ENCODE assay signal across 25 cellular contexts in the genomic region with DNA sequence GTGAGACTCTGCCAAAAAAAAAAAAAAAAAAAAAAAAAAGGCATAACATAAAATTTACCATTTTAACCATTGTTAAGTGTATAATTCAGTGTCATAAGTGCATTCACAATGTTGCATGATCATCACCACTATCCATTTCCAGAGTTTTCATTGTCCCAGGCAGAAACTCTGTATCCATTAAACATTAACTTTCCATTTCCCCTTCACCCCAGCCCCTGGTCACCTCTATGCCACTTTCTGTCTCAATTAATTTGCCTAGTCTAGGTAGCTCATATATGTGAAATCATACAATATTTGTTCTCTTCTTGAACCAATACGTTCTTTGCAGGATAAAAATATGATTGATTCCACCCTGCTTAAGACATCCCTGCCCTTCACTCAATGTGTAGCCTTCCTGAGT. TPM values are rescaled to one million over a fixed set of nuclear protein-coding genes. Genes with fewer than 3 reads are reported as not detected.
DNase-seq lines count a peak whose midpoint lies in the region; ATAC-seq, FAIRE-seq and TF ChIP-seq lines count a peak whose summit lies in the region.
"Had no signal": no experiment of that assay in that cellular context is flagged by ENCODE, and none has a peak within 500 bp of the region (broad histone marks: within the 10 kb centered on the region; RNA-seq: fewer than 3 reads in every experiment).

No MANE protein-coding gene starts in this region.

- H3K4me3 ChIP-seq in HepG2 (replicated peaks in 1 of 3; ENCODE audit: insufficient read depth in 1 of 3, low read depth in 2 of 3, low read length in 3 of 3) (no peak overlapping the region), right lobe of liver (no peak overlapping the region)
- H3K4me3 ChIP-seq: BLaER1, GM12878 had no signal

- H3K36me3 ChIP-seq in HepG2 (replicated peaks in 1 of 2; ENCODE audit: control insufficient read depth in 1 of 2, insufficient read depth in 2 of 2, low read length in 2 of 2) (no peaks in the 10 kb centered on the region), right lobe of liver (no peaks in the 10 kb centered on the region)
- H3K36me3 ChIP-seq: BE2C, BLaER1 had no signal

- peaks cover 17% of the 10 kb centered on the region; the same call in 1 of the 2 replicates for H3K4me1 ChIP-seq in HepG2 (ENCODE audit: insufficient read depth, low read length)
- H3K4me1 ChIP-seq in right lobe of liver = peaks cover 0 to 3% (median 0%) of the 10 kb centered on the region in 4 donors
- H3K4me1 ChIP-seq: BE2C, BLaER1 had no signal

- ATAC-seq in HepG2 = peak; percentile 56; the same call in 1 of the 3 replicates
- ATAC-seq in right lobe of liver = peak; percentile 87 to 92 (median 90)
- ATAC-seq in HG03342 (IDR thresholded peaks at IDR 0.05; ENCODE audit: unreplicated experiment) = no peak
- ATAC-seq: GM12878 had no signal

- H3K9ac ChIP-seq in HepG2 (ENCODE audit: insufficient read depth, low read depth, low read length) = no peak overlapping the region
- H3K9ac ChIP-seq: BLaER1 had no signal

- intact Hi-C loops in HepG2 (cut with micrococcal nuclease; ENCODE audit: unreplicated experiment) = no loop called here
- intact Hi-C loops in right lobe of liver (cut with DNase I) = no loop called here

- no TSS peak for BruUV-seq in HepG2 (replicated peaks; lab: Mats Ljungman, UMichigan)

- no peak for TF ChIP-seq EP300 in HepG2 (IDR thresholded peaks at IDR 0.05; ENCODE audit: low read depth in 2 of 2, low read length in 2 of 2)
- no peak for TF ChIP-seq EP300 in HepG2 (CRISPR knock-in tag; IDR thresholded peaks at IDR 0.05; ENCODE audit: borderline replicate concordance)

- H4K20me1 ChIP-seq in HepG2 (ENCODE audit: insufficient read depth, low read length) = no peaks in the 10 kb centered on the region
- H4K20me1 ChIP-seq: BLaER1 had no signal

- TF ChIP-seq RAD21 in HepG2 (CRISPR knock-in tag; IDR thresholded peaks at IDR 0.05) = no peak

- H3K9me3 ChIP-seq in HepG2 (ENCODE audit: low read length) = no peaks in the 10 kb centered on the region
- no peaks in the 10 kb centered on the region for H3K9me3 ChIP-seq in right lobe of liver
- H3K9me3 ChIP-seq: BE2C, BLaER1 had no signal

- no peak for TF ChIP-seq POLR2A in HepG2 (IDR thresholded peaks at IDR 0.05; ENCODE audit: insufficient read depth in 1 of 2, low read depth in 2 of 2, low read length in 2 of 2)
- no peak for TF ChIP-seq POLR2A in right lobe of liver (IDR thresholded peaks at IDR 0.05)

- H3K27me3 ChIP-seq in HepG2 (ENCODE audit: control insufficient read depth in 1 of 2, insufficient read depth in 2 of 2, low read length in 2 of 2) = no peaks in the 10 kb centered on the region
- H3K27me3 ChIP-seq in right lobe of liver = no peaks in the 10 kb centered on the region
- H3K27me3 ChIP-seq: BE2C, BLaER1 had no signal

- in situ Hi-C loops in HepG2 (cut with HindIII; ENCODE audit: extremely low pct_ligation_motif_present, low pct_unique_long_range_greater_than_20kb) = no loop called here

- H3K27ac ChIP-seq in HepG2 (ENCODE audit: extremely low read length, insufficient read depth, low read length) (no peak overlapping the region), right lobe of liver (no peak overlapping the region)
- H3K27ac ChIP-seq: BLaER1 had no signal

- CTCF ChIA-PET in HepG2 (lab: Yijun Ruan, JAX; ENCODE audit: low intra/inter-chr PET ratio, low total read pairs) = no interaction called here

- FAIRE-seq in GM19239 (lab: Jason Lieb, UNC) (peak; percentile 79), HepG2 (lab: Jason Lieb, UNC) (no peak)
- FAIRE-seq: A204.1, GM12878, GM12892 had no signal

- peak; percentile 12 for DNase-seq in GM19239 (ENCODE audit: insufficient read length, low spot score)
- DNase-seq in HepG2 (ENCODE audit: low spot score) = no peak
- DNase-seq in right lobe of liver = no peak
- no peak for DNase-seq in NCI-H2107 treated with DMSO at 0.1 percent for 48 hours (lab: John Stamatoyannopoulos, UW; ENCODE audit: unreplicated experiment)
- no peak for DNase-seq in NCI-H82 treated with DMSO at 0.1 percent for 48 hours (lab: John Stamatoyannopoulos, UW; ENCODE audit: unreplicated experiment)
- DNase-seq: 8988T; ACHN; BE2C; C1 segment of cervical spinal cord; CD4-positive, alpha-beta memory T cell; CD4-positive, CD25-positive, alpha-beta regulatory T cell; CD8-positive, alpha-beta memory T cell; COR-L47; DMS 273 treated with DMSO at 0.1 percent for 48 hours; DMS153; DMS53; DMS79; DND-41; EL; GDM1 had no signal

- POLR2A ChIA-PET in HepG2 (lab: Yijun Ruan, JAX) = no interaction called here

- no peak overlapping the region for H2AFZ ChIP-seq in HepG2 (ENCODE audit: low read length)

- no peaks in the 10 kb centered on the region for H3K79me2 ChIP-seq in HepG2 (ENCODE audit: insufficient read depth, low read length)

- WGBS in HepG2 (ENCODE audit: low lambda C conversion rate) = 0% methylated on average over 1 of the region's 1 CpG
- WGBS in right lobe of liver (ENCODE audit: insufficient coverage, low coverage, low lambda C conversion rate, missing lambda C conversion rate) = 47% methylated on average over 1 of the region's 1 CpG

- TF ChIP-seq CTCF in HepG2 (CRISPR knock-in tag; IDR thresholded peaks at IDR 0.05) (no peak), right lobe of liver (IDR thresholded peaks at IDR 0.05) (no peak)

- no peak overlapping the region for H3K4me2 ChIP-seq in HepG2 (ENCODE audit: low read depth, low read length)
- H3K4me2 ChIP-seq: BLaER1 had no signal

TF ChIP-seq in HepG2, 621 proteins besides CTCF, POLR2A, EP300 and RAD21 (continues in another document):
- TF ChIP-seq SSRP1 (CRISPR knock-in tag; IDR thresholded peaks at IDR 0.05) (no peak), REL (CRISPR knock-in tag; conservative IDR thresholded peaks at IDR 0.05) (no peak)

RNA-seq across cellular contexts. Expression of gene VWA8, which starts 31.0 kb away (rescaled TPM):
- total RNA-seq in HepG2 (2016; rRNA removed; fragmentation: Illumina TruSeq; extraction: Trizol) (16.0 and 17.3 TPM in 2 replicates), right lobe of liver (10 to 100 TPM; 19.4 to 33.8 (median 30.8) TPM)
- 29.5 and 36.0 TPM in 2 replicates for total RNA-seq in HepG2 (2016; cell fraction: cytosol; rRNA removed; fragmentation: Illumina TruSeq; extraction: Trizol; ENCODE audit: low read depth)
- total RNA-seq in HepG2 (2016; cell fraction: insoluble cytoplasmic fraction; rRNA removed; fragmentation: Illumina TruSeq; extraction: Trizol) = 14.3 and 15.4 TPM in 2 replicates
- 8.3 and 9.1 TPM in 2 replicates for total RNA-seq in HepG2 (2016; cell fraction: membrane; rRNA removed; fragmentation: Illumina TruSeq; extraction: Trizol)
- 37.4 and 38.1 TPM in 2 replicates for total RNA-seq in HepG2 (2016; cell fraction: nucleus; rRNA removed; fragmentation: Illumina TruSeq; extraction: Trizol)
- 7.4 and 9.1 TPM in 2 replicates for polyA plus RNA-seq in HepG2 (2011; rRNA removed)
- 4.4 and 6.1 TPM in 2 replicates for polyA plus RNA-seq in HepG2 (2011; cell fraction: cytosol; rRNA removed)
- 8.4 and 9.0 TPM in 2 replicates for polyA plus RNA-seq in HepG2 (2011; cell fraction: nucleus; rRNA removed)
- polyA plus RNA-seq in HepG2 (2012) = 9.2 and 9.8 TPM in 2 replicates
- 0.53 and 0.77 TPM in 2 replicates for polyA plus RNA-seq in HepG2 (2016; cell fraction: cytosol; fragmentation: Illumina TruSeq; extraction: Trizol; ENCODE audit: low read depth)
- 11.1 and 11.5 TPM in 2 replicates for polyA plus RNA-seq in HepG2 (2016; cell fraction: insoluble cytoplasmic fraction; fragmentation: Illumina TruSeq; extraction: Trizol; ENCODE audit: low read depth)
- polyA plus RNA-seq in HepG2 (2016; cell fraction: membrane; fragmentation: Illumina TruSeq; extraction: Trizol; ENCODE audit: low read depth) = 1.3 and 1.6 TPM in 2 replicates
- polyA plus RNA-seq in HepG2 (2016; cell fraction: nucleus; fragmentation: Illumina TruSeq; extraction: Trizol; ENCODE audit: insufficient read depth, low read depth) = 12.4 and 14.5 TPM in 2 replicates
- polyA minus RNA-seq in HepG2 (2011; rRNA and poly(A)+ RNA removed; ENCODE audit: low replicate concordance) = 16.6 and 20.1 TPM in 2 replicates
- 13.1 and 13.9 TPM in 2 replicates for polyA minus RNA-seq in HepG2 (2011; cell fraction: cytosol; rRNA and poly(A)+ RNA removed)
- 80.6 and 100 TPM in 2 replicates for polyA minus RNA-seq in HepG2 (2011; cell fraction: nucleus; rRNA and poly(A)+ RNA removed)

RNA-seq across cellular contexts. Expression of gene DGKH, which starts 56.5 kb away (rescaled TPM):
- total RNA-seq in HepG2 (2016; rRNA removed; fragmentation: Illumina TruSeq; extraction: Trizol) (0.06 and 0.13 TPM in 2 replicates), right lobe of liver (1 to 10 TPM in 5 of 6 experiments, under 1 TPM in 1; 0.95 to 5.1 (median 2.2) TPM)
- not detected in 2 replicates for total RNA-seq in HepG2 (2016; cell fraction: cytosol; rRNA removed; fragmentation: Illumina TruSeq; extraction: Trizol; ENCODE audit: low read depth)
- 0.02 and 0.04 TPM in 2 replicates for total RNA-seq in HepG2 (2016; cell fraction: insoluble cytoplasmic fraction; rRNA removed; fragmentation: Illumina TruSeq; extraction: Trizol)
- total RNA-seq in HepG2 (2016; cell fraction: membrane; rRNA removed; fragmentation: Illumina TruSeq; extraction: Trizol) = 0.09 TPM in 1 of 2 replicates, not detected in the other
- total RNA-seq in HepG2 (2016; cell fraction: nucleus; rRNA removed; fragmentation: Illumina TruSeq; extraction: Trizol) = 0.09 and 0.60 TPM in 2 replicates
- polyA plus RNA-seq in HepG2 (2011; rRNA removed) = 0.01 and 0.05 TPM in 2 replicates
- polyA plus RNA-seq in HepG2 (2011; cell fraction: cytosol; rRNA removed) = 0.01 and 0.04 TPM in 2 replicates
- 0.09 and 0.10 TPM in 2 replicates for polyA plus RNA-seq in HepG2 (2011; cell fraction: nucleus; rRNA removed)
- 0.01 TPM in 2 replicates for polyA plus RNA-seq in HepG2 (2012)
- polyA plus RNA-seq in HepG2 (2016; cell fraction: cytosol; fragmentation: Illumina TruSeq; extraction: Trizol; ENCODE audit: low read depth) = not detected in 2 replicates
- polyA plus RNA-seq in HepG2 (2016; cell fraction: insoluble cytoplasmic fraction; fragmentation: Illumina TruSeq; extraction: Trizol; ENCODE audit: low read depth) = 0.03 and 0.04 TPM in 2 replicates
- polyA plus RNA-seq in HepG2 (2016; cell fraction: membrane; fragmentation: Illumina TruSeq; extraction: Trizol; ENCODE audit: low read depth) = 0.16 TPM in 1 of 2 replicates, not detected in the other
- 0.07 and 0.16 TPM in 2 replicates for polyA plus RNA-seq in HepG2 (2016; cell fraction: nucleus; fragmentation: Illumina TruSeq; extraction: Trizol; ENCODE audit: insufficient read depth, low read depth)
- polyA minus RNA-seq in HepG2 (2011; rRNA and poly(A)+ RNA removed; ENCODE audit: low replicate concordance) = 0.18 and 12.6 TPM in 2 replicates
- under 0.01 and 0.10 TPM in 2 replicates for polyA minus RNA-seq in HepG2 (2011; cell fraction: cytosol; rRNA and poly(A)+ RNA removed)
- polyA minus RNA-seq in HepG2 (2011; cell fraction: nucleus; rRNA and poly(A)+ RNA removed) = 0.12 and 0.39 TPM in 2 replicates
